Comparison of ENCODE assay signal across 9 cellular contexts in the genomic region with DNA sequence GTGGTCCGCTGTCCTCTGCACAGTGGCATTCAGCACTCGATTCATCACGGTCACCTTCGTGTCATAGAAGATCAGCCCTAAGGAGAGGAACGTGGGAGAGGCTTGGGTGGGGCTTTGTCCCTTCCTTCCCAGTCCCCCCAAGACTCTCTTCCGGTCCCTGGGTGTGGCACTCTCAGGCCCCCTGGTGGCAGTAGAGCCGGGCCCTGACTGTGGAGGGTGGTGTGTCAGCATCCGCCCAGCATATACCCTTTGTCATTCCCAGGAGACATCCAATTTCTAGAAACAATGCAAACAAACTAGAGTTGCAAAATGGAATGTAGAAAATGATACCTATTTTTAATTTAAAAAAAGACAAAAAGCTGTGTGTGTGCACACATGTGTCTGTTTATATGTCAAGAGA. TPM values are rescaled to one million over a fixed set of nuclear protein-coding genes. Genes with fewer than 3 reads are reported as not detected.
DNase-seq lines count a peak whose midpoint lies in the region; FAIRE-seq and TF ChIP-seq lines count a peak whose summit lies in the region.
"Had no signal": no experiment of that assay in that cellular context is flagged by ENCODE, and none has a peak within 500 bp of the region (broad histone marks: within the 10 kb centered on the region; RNA-seq: fewer than 3 reads in every experiment).

No MANE protein-coding gene starts in this region.

- H3K36me3 ChIP-seq in stomach = peaks cover 22 to 95% (median 93%) of the 10 kb centered on the region in 4 donors

- no peak for TF ChIP-seq EP300 in stomach (IDR thresholded peaks at IDR 0.05)

- FAIRE-seq in RCC 7860 (lab: Jason Lieb, UNC) = no peak
- FAIRE-seq: endometrium had no signal

- peak in 1 of 7 experiments; percentile 32 for TF ChIP-seq CTCF in stomach (IDR thresholded peaks at IDR 0.05)

- H3K4me3 ChIP-seq in stomach = no peak overlapping the region

- intact Hi-C loops in stomach (cut with DNase I; ENCODE audit: low total_unique reads) = no loop called here

- in situ Hi-C loops in G401 (cut with HindIII; ENCODE audit: low sequenced_read_pairs) = no loop called here

- WGBS in stomach, 5 donors = 61 to 72% (median 66%) methylated on average over 8 of the region's 8 CpGs

- DNase-seq in CD1c-positive myeloid dendritic cell (ENCODE audit: extremely low spot score) = peak; percentile 16
- DNase-seq in HuH-7.5 (ENCODE audit: low spot score) = peak; percentile 73
- peak; percentile 7 for DNase-seq in activated T-cell treated with anti-CD3 and anti-CD28 coated beads for 24 hours (ENCODE audit: low read depth)
- DNase-seq in iPS-NIHi11 (ENCODE audit: low spot score) = peak; percentile 59
- DNase-seq in GF-D8 (lab: John Stamatoyannopoulos, UW) = no peak
- DNase-seq in G401 (ENCODE audit: low spot score) = no peak
- DNase-seq in RCC 7860 (ENCODE audit: low spot score) = no peak
- no peak for DNase-seq in stomach

- H3K27me3 ChIP-seq in stomach = no peaks in the 10 kb centered on the region

- no peaks in the 10 kb centered on the region for H3K9me3 ChIP-seq in stomach

- no peaks in the 10 kb centered on the region for H3K4me1 ChIP-seq in stomach

- no peak overlapping the region for H3K27ac ChIP-seq in stomach

- no peak for TF ChIP-seq POLR2A in stomach (IDR thresholded peaks at IDR 0.05)

RNA-seq across cellular contexts. Expression of a gene that starts 45.0 kb away (rescaled TPM):
- 31.8 and 47.3 TPM in 2 replicates for total RNA-seq in G401 (2014; rRNA removed; shearing (Covaris generic))
- 10 to 100 TPM; 11.3 to 49.0 (median 27.7) TPM for total RNA-seq in stomach
- 10 to 100 TPM; 13.9 to 22.5 (median 16.1) TPM for polyA plus RNA-seq in stomach

Comparison
In these comparisons a context has a peak if more than half of its experiments do, and no peak if none do; other contexts are left out.
1. DNase-seq: peak in CD1c-positive myeloid dendritic cell (single experiment), HuH-7.5 (single experiment), activated T-cell treated with anti-CD3 and anti-CD28 coated beads for 24 hours (single experiment) and iPS-NIHi11 (single experiment); none in GF-D8 (single experiment), G401 (single experiment), RCC 7860 (single experiment) and stomach (single experiment).